ENCODE assay signal across 15 cellular contexts in genomic region chr5:117594165-117594564, GRCh38.
DNase-seq lines count a peak whose midpoint lies in the region; ATAC-seq and TF ChIP-seq lines count a peak whose summit lies in the region.
"Had no signal": no experiment of that assay in that cellular context is flagged by ENCODE, and none has a peak within 500 bp of the region (broad histone marks: within the 10 kb centered on the region; RNA-seq: fewer than 3 reads in every experiment).

No MANE protein-coding gene starts in this region.

- DNase-seq in NCI-H1417 (lab: John Stamatoyannopoulos, UW) = peak in 2 of 3 experiments; percentile 0 to 8
- no peak for DNase-seq in NCI-H1417 treated with DMSO at 0.1 percent for 48 hours (lab: John Stamatoyannopoulos, UW)
- DNase-seq in fibroblast of mammary gland (ENCODE audit: low read depth) = peak; percentile 2
- DNase-seq in myocyte (ENCODE audit: low read depth) = peak; percentile 39
- DNase-seq in upper lobe of left lung = no peak
- no peak for DNase-seq in 8988T
- DNase-seq in T-helper 9 cell = no peak
- DNase-seq: activated CD8-positive, alpha-beta memory T cell treated with anti-CD3 and anti-CD28 coated beads for 24 hours; activated naive CD4-positive, alpha-beta T cell; cerebellar nuclear complex; naive B cell; SIG-M5 had no signal

- H3K9me3 ChIP-seq in upper lobe of left lung = no peaks in the 10 kb centered on the region
- H3K9me3 ChIP-seq: HAP-1 had no signal

- no peak for TF ChIP-seq POLR2A in upper lobe of left lung (IDR thresholded peaks at IDR 0.05)

- H3K27me3 ChIP-seq in upper lobe of left lung = no peaks in the 10 kb centered on the region

- TF ChIP-seq CTCF in fibroblast of mammary gland (conservative IDR thresholded peaks at IDR 0.05; ENCODE audit: control insufficient read depth, insufficient read depth, low read depth, low read length) = no peak
- TF ChIP-seq CTCF in upper lobe of left lung (IDR thresholded peaks at IDR 0.05) = no peak

- 35 to 36% methylated on average over 4 of the region's 4 CpGs for WGBS in upper lobe of left lung, 2 donors

- no peaks in the 10 kb centered on the region for H3K36me3 ChIP-seq in upper lobe of left lung
- H3K36me3 ChIP-seq: HAP-1 had no signal

- peak in 1 of 4 donors; percentile 17 for TF ChIP-seq EP300 in upper lobe of left lung (IDR thresholded peaks at IDR 0.05)

- H3K27ac ChIP-seq in upper lobe of left lung = no peak overlapping the region

- ATAC-seq in upper lobe of left lung (ENCODE audit: low FRiP score in 2 of 2) (peak; percentile 52 to 67), GM21447 (IDR thresholded peaks at IDR 0.05; ENCODE audit: unreplicated experiment) (no peak)
- ATAC-seq: GM12878 had no signal

- H3K4me1 ChIP-seq in upper lobe of left lung = no peaks in the 10 kb centered on the region
- H3K4me1 ChIP-seq: HAP-1 had no signal

- H3K4me3 ChIP-seq in fibroblast of mammary gland (ENCODE audit: control insufficient read depth, low read depth, low read length) (no peak overlapping the region), upper lobe of left lung (no peak overlapping the region)
- H3K4me3 ChIP-seq: GM12878, HAP-1 had no signal

Comparison
In these comparisons a context has a peak if more than half of its experiments do, and no peak if none do; other contexts are left out.
1. DNase-seq: peak in NCI-H1417 (2 of 3), fibroblast of mammary gland (single experiment) and myocyte (single experiment); none in NCI-H1417 treated with DMSO at 0.1 percent for 48 hours (single experiment), upper lobe of left lung (0 of 2), 8988T (single experiment) and T-helper 9 cell (single experiment).